8 cellular contexts compared by ENCODE assay signal in the genomic region with DNA sequence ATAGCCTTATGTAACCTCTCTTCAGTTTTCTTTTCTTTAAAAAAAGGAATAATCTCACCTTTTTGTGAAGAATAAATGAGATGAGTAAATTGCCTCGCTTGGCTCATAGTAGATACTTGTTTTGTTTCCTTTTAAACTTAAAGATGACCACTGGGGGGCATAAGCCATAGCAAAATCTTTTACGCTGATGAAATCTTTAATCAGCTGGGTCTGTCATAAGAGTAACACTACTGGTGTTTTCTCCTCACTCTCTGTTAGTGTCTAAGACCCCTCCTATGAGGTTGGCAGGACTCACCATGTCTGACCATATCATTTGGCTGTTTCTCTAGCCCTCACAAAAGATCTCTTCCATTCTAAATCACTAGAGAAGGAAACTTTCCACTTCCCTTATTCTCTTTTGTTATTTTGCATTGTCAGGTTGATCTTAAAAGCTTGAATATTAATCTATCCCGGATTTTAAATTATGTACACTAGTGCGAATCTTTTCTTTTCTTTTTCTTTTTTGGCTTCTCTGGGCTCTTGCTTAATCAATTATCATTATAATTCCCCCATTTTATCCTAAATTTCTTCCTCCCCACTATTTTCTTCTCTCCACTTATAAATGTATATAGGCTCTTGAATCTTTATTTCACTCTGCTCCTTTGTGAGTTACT. TPM values are rescaled to one million over a fixed set of nuclear protein-coding genes. Genes with fewer than 3 reads are reported as not detected.
DNase-seq lines count a peak whose midpoint lies in the region; ATAC-seq, FAIRE-seq and TF ChIP-seq lines count a peak whose summit lies in the region.

No MANE protein-coding gene starts in this region.

- BruUV-seq in Panc1 (replicated peaks; lab: Mats Ljungman, UMichigan), result no TSS peak
- BruUV-seq in endothelial cell of umbilical vein (replicated peaks; lab: Mats Ljungman, UMichigan), result no TSS peak

- H3K27me3 Mint-ChIP-seq in stimulated activated naive B cell treated with anti-CD40 and anti-IgM and Interleukin-4, amounts not matched to agents 10 μg/mL and 1 μg/mL and 100 μg/mL, for 72 hours, result no peaks in the 10 kb centered on the region

- H3K4me1 Mint-ChIP-seq in stimulated activated naive B cell treated with anti-CD40 and anti-IgM and Interleukin-4, amounts not matched to agents 10 μg/mL and 1 μg/mL and 100 μg/mL, for 72 hours, result peaks cover 37 to 61% of the 10 kb centered on the region in 2 donors

- intact Hi-C loops in Panc1 (cut with micrococcal nuclease; ENCODE audit: unreplicated experiment), result no loop called here
- intact Hi-C loops in endothelial cell of umbilical vein (cut with micrococcal nuclease), result no loop called here

- POLR2A ChIA-PET in Panc1 (lab: Charles Lee), result no interaction called here
- POLR2A ChIA-PET in endothelial cell of umbilical vein (lab: Charles Lee), result no interaction called here

- TF ChIP-seq CTCF in GM13977 (IDR thresholded peaks at IDR 0.05; ENCODE audit: extremely low read depth, insufficient read depth, missing control alignments), result peak; percentile 55
- peak; percentile 44; the same call in 1 of the 2 replicates for TF ChIP-seq CTCF in Panc1 (IDR thresholded peaks at IDR 0.05)
- peak in 1 of 2 donors; percentile 14 for TF ChIP-seq CTCF in endothelial cell of umbilical vein (IDR thresholded peaks at IDR 0.05; ENCODE audit: extremely low read depth in 1 of 2, insufficient read depth in 1 of 2, low read depth in 1 of 2, low read length in 2 of 2)

- no peaks in the 10 kb centered on the region for H3K36me3 Mint-ChIP-seq in stimulated activated naive B cell treated with anti-CD40 and anti-IgM and Interleukin-4, amounts not matched to agents 10 μg/mL and 1 μg/mL and 100 μg/mL, for 72 hours

- peak overlapping the region in 1 of 2 donors; percentile 21 for H3K4me3 Mint-ChIP-seq in stimulated activated naive B cell treated with anti-CD40 and anti-IgM and Interleukin-4, amounts not matched to agents 10 μg/mL and 1 μg/mL and 100 μg/mL, for 72 hours

- H3K9me3 ChIP-seq in Panc1 (ENCODE audit: control insufficient read depth, insufficient read depth, low read depth, low read length) (no peaks in the 10 kb centered on the region), endothelial cell of umbilical vein (replicated peaks; ENCODE audit: control insufficient read depth, insufficient read depth, low read length) (no peaks in the 10 kb centered on the region)

- H3K36me3 ChIP-seq in Panc1 (ENCODE audit: control insufficient read depth, insufficient read depth, low read length) (no peaks in the 10 kb centered on the region), endothelial cell of umbilical vein (ENCODE audit: control insufficient read depth in 2 of 2, extremely low read depth in 1 of 2, insufficient read depth in 2 of 2, low read length in 2 of 2) (no peaks in the 10 kb centered on the region)

- DNase-seq in AG08395 (ENCODE audit: low spot score), result peak; percentile 49
- DNase-seq in GM13977 (ENCODE audit: low spot score), result peak; percentile 38
- DNase-seq in Panc1 (ENCODE audit: low read depth, low spot score), result no peak
- no peak for DNase-seq in endothelial cell of umbilical vein (ENCODE audit: low read depth, low spot score)
- no peak for DNase-seq in stimulated activated naive B cell treated with anti-CD40 and anti-IgM and Interleukin-4, amounts not matched to agents 10 μg/mL and 1 μg/mL and 100 μg/mL, for 72 hours
- DNase-seq in GDM1 (lab: John Stamatoyannopoulos, UW), result no peak

- no peak overlapping the region for H3K9ac ChIP-seq in endothelial cell of umbilical vein (replicated peaks; ENCODE audit: extremely low read depth, insufficient read depth, low read length)

- no peaks in the 10 kb centered on the region for H3K9me3 Mint-ChIP-seq in stimulated activated naive B cell treated with anti-CD40 and anti-IgM and Interleukin-4, amounts not matched to agents 10 μg/mL and 1 μg/mL and 100 μg/mL, for 72 hours

- H3K4me1 ChIP-seq in Panc1 (ENCODE audit: control insufficient read depth, insufficient read depth, low read length) (no peaks in the 10 kb centered on the region), endothelial cell of umbilical vein (ENCODE audit: control insufficient read depth, extremely low read depth, insufficient read depth, low read length) (no peaks in the 10 kb centered on the region)

- TF ChIP-seq POLR2A in endothelial cell of umbilical vein (IDR thresholded peaks at IDR 0.05; ENCODE audit: low read depth, low read length), result no peak

- CTCF ChIA-PET in Panc1 (lab: Charles Lee), result interaction anchor here (0.6 kb wide), 2 partner anchors 71 to 234 kb away, joined by 3 to 5 read pairs; no protein-coding TSS in a partner anchor
- CTCF ChIA-PET in endothelial cell of umbilical vein (lab: Charles Lee), result interaction anchor here (0.6 to 2.6 kb wide), 22 partner anchors 8 to 219 kb away, joined by 3 to 13 read pairs (median 3); partner anchors contain the start of genes GAL3ST4, GPC2 and LAMTOR4

- no peaks in the 10 kb centered on the region for H3K79me2 ChIP-seq in endothelial cell of umbilical vein (ENCODE audit: control insufficient read depth, insufficient read depth, low read length)

- in situ Hi-C loops in GM13977 (cut with MboI; ENCODE audit: low pct_unique_long_range_greater_than_20kb, low sequenced_read_pairs, unreplicated experiment) (no loop called here), Panc1 (cut with HindIII; ENCODE audit: low pct_unique_long_range_greater_than_20kb, low sequenced_read_pairs) (no loop called here)

- H3K27me3 ChIP-seq in Panc1 (ENCODE audit: control insufficient read depth, insufficient read depth, low read length) (no peaks in the 10 kb centered on the region), endothelial cell of umbilical vein (ENCODE audit: control insufficient read depth in 2 of 2, insufficient read depth in 2 of 2, low read length in 2 of 2) (peaks cover 3 to 9% of the 10 kb centered on the region in 2 experiments)

- H3K4me3 ChIP-seq in Panc1 (ENCODE audit: low read depth in 2 of 2, low read length in 2 of 2) (no peak overlapping the region), endothelial cell of umbilical vein (replicated peaks in 1 of 3; ENCODE audit: insufficient read depth in 1 of 3, low read depth in 1 of 3, low read length in 3 of 3) (no peak overlapping the region)

- ATAC-seq in Panc1 (peak; percentile 58), HG02642 (IDR thresholded peaks at IDR 0.05; ENCODE audit: poor library complexity, unreplicated experiment) (no peak), HG03460 (IDR thresholded peaks at IDR 0.05; ENCODE audit: unreplicated experiment) (no peak)
- ATAC-seq in stimulated activated naive B cell treated with anti-CD40 and anti-IgM and Interleukin-4, amounts not matched to agents 10 μg/mL and 1 μg/mL and 100 μg/mL, for 72 hours (replicated peaks), result peak; percentile 73 to 76

- H3K27ac Mint-ChIP-seq in stimulated activated naive B cell treated with anti-CD40 and anti-IgM and Interleukin-4, amounts not matched to agents 10 μg/mL and 1 μg/mL and 100 μg/mL, for 72 hours, result peak overlapping the region; percentile 68

- no peak overlapping the region for H3K4me2 ChIP-seq in endothelial cell of umbilical vein (ENCODE audit: insufficient read depth, low read length)

- H2AFZ ChIP-seq in endothelial cell of umbilical vein (ENCODE audit: low read depth, low read length), result no peak overlapping the region

- H4K20me1 ChIP-seq in endothelial cell of umbilical vein (replicated peaks; ENCODE audit: control insufficient read depth, extremely low read depth, insufficient read depth, low read length), result no peaks in the 10 kb centered on the region

- FAIRE-seq in endothelial cell of umbilical vein (lab: Jason Lieb, UNC), result peak; percentile 38

- H3K27ac ChIP-seq in Panc1 (ENCODE audit: low read length), result peak overlapping the region; percentile 45; the same call in 1 of the 2 replicates
- no peak overlapping the region for H3K27ac ChIP-seq in endothelial cell of umbilical vein (ENCODE audit: insufficient read depth, low read depth, low read length)

- no peaks in the 10 kb centered on the region for H3K9me1 ChIP-seq in endothelial cell of umbilical vein (replicated peaks; ENCODE audit: control insufficient read depth, extremely low read depth, insufficient read depth, low read length)

- dilution Hi-C loops in endothelial cell of umbilical vein (cut with MboI; ENCODE audit: extremely low pct_ligation_motif_present, low sequenced_read_pairs), result no loop called here

RNA-seq across cellular contexts. Expression of gene STAG3, which starts 12.5 kb away (rescaled TPM):
- total RNA-seq in Panc1 (2021; ENCODE audit: unreplicated experiment) (1.7 TPM), endothelial cell of umbilical vein (0.55 and 1.4 TPM in 2 replicates)
- 3.8 TPM for polyA plus RNA-seq in Panc1 (2012; ENCODE audit: insufficient read length)
- polyA plus RNA-seq in endothelial cell of umbilical vein, result 0.29 and 0.40 TPM in 2 replicates
- 0.16 and 0.22 TPM in 2 replicates for polyA plus RNA-seq in endothelial cell of umbilical vein (2011; cell fraction: cytosol; rRNA removed)
- 2.5 and 2.7 TPM in 2 replicates for polyA plus RNA-seq in endothelial cell of umbilical vein (2011; cell fraction: nucleus; rRNA removed)
- polyA plus RNA-seq in endothelial cell of umbilical vein (2012), result 3.1 TPM in 2 replicates
- 0.81 and 2.1 TPM in 2 replicates for polyA minus RNA-seq in endothelial cell of umbilical vein
- not detected for polyA minus RNA-seq in endothelial cell of umbilical vein (2011; cell fraction: cytosol; rRNA and poly(A)+ RNA removed)
- polyA minus RNA-seq in endothelial cell of umbilical vein (2011; cell fraction: nucleus; rRNA and poly(A)+ RNA removed), result 1.1 and 1.2 TPM in 2 replicates

RNA-seq across cellular contexts. Expression of gene GPC2, which starts 13.0 kb away (rescaled TPM):
- total RNA-seq in Panc1 (2021; ENCODE audit: unreplicated experiment), result 7.9 TPM
- 6.4 TPM for polyA plus RNA-seq in Panc1 (2012; ENCODE audit: insufficient read length)
- total RNA-seq in endothelial cell of umbilical vein, result 17.5 and 20.9 TPM in 2 replicates
- polyA plus RNA-seq in endothelial cell of umbilical vein, result 9.2 and 10.7 TPM in 2 replicates
- polyA plus RNA-seq in endothelial cell of umbilical vein (2011; cell fraction: cytosol; rRNA removed), result 2.4 and 4.7 TPM in 2 replicates
- polyA plus RNA-seq in endothelial cell of umbilical vein (2011; cell fraction: nucleus; rRNA removed), result 66.7 and 78.9 TPM in 2 replicates
- 8.5 TPM in 2 replicates for polyA plus RNA-seq in endothelial cell of umbilical vein (2012)
- 6.0 and 7.7 TPM in 2 replicates for polyA minus RNA-seq in endothelial cell of umbilical vein
- 0.82 TPM for polyA minus RNA-seq in endothelial cell of umbilical vein (2011; cell fraction: cytosol; rRNA and poly(A)+ RNA removed)
- 18.7 and 20.9 TPM in 2 replicates for polyA minus RNA-seq in endothelial cell of umbilical vein (2011; cell fraction: nucleus; rRNA and poly(A)+ RNA removed)

RNA-seq across cellular contexts. Expression of gene GAL3ST4, which starts 21.8 kb away (rescaled TPM):
- 0.98 TPM for total RNA-seq in Panc1 (2021; ENCODE audit: unreplicated experiment)
- polyA plus RNA-seq in Panc1 (2012; ENCODE audit: insufficient read length), result 1.7 TPM
- total RNA-seq in endothelial cell of umbilical vein, result 6.6 and 7.9 TPM in 2 replicates
- polyA plus RNA-seq in endothelial cell of umbilical vein, result 14.6 and 16.7 TPM in 2 replicates
- 8.5 and 8.6 TPM in 2 replicates for polyA plus RNA-seq in endothelial cell of umbilical vein (2011; cell fraction: cytosol; rRNA removed)
- polyA plus RNA-seq in endothelial cell of umbilical vein (2011; cell fraction: nucleus; rRNA removed), result 13.4 and 13.8 TPM in 2 replicates
- 6.1 and 7.6 TPM in 2 replicates for polyA plus RNA-seq in endothelial cell of umbilical vein (2012)
- 8.4 and 9.6 TPM in 2 replicates for polyA minus RNA-seq in endothelial cell of umbilical vein
- not detected for polyA minus RNA-seq in endothelial cell of umbilical vein (2011; cell fraction: cytosol; rRNA and poly(A)+ RNA removed)
- 2.5 and 3.1 TPM in 2 replicates for polyA minus RNA-seq in endothelial cell of umbilical vein (2011; cell fraction: nucleus; rRNA and poly(A)+ RNA removed)

RNA-seq across cellular contexts. Expression of gene PVRIG, which starts 29.6 kb away (rescaled TPM):
- total RNA-seq in Panc1 (2021; ENCODE audit: unreplicated experiment) (not detected), endothelial cell of umbilical vein (0.80 TPM in 1 of 2 replicates, not detected in the other)
- polyA plus RNA-seq in Panc1 (2012; ENCODE audit: insufficient read length), result not detected
- not detected in 2 replicates for polyA plus RNA-seq in endothelial cell of umbilical vein
- polyA plus RNA-seq in endothelial cell of umbilical vein (2011; cell fraction: cytosol; rRNA removed), result not detected in 2 replicates
- not detected in 2 replicates for polyA plus RNA-seq in endothelial cell of umbilical vein (2011; cell fraction: nucleus; rRNA removed)
- polyA plus RNA-seq in endothelial cell of umbilical vein (2012), result 1.6 and 2.1 TPM in 2 replicates
- polyA minus RNA-seq in endothelial cell of umbilical vein, result not detected in 2 replicates
- not detected for polyA minus RNA-seq in endothelial cell of umbilical vein (2011; cell fraction: cytosol; rRNA and poly(A)+ RNA removed)
- not detected in 2 replicates for polyA minus RNA-seq in endothelial cell of umbilical vein (2011; cell fraction: nucleus; rRNA and poly(A)+ RNA removed)

RNA-seq across cellular contexts. Expression of gene TRAPPC14, which starts 31.7 kb away (rescaled TPM):
- total RNA-seq in Panc1 (2021; ENCODE audit: unreplicated experiment), result 33.2 TPM
- polyA plus RNA-seq in Panc1 (2012; ENCODE audit: insufficient read length), result 24.3 TPM
- total RNA-seq in endothelial cell of umbilical vein, result 23.0 and 24.0 TPM in 2 replicates
- polyA plus RNA-seq in endothelial cell of umbilical vein, result 13.3 and 15.6 TPM in 2 replicates
- 4.8 and 6.4 TPM in 2 replicates for polyA plus RNA-seq in endothelial cell of umbilical vein (2011; cell fraction: cytosol; rRNA removed)
- polyA plus RNA-seq in endothelial cell of umbilical vein (2011; cell fraction: nucleus; rRNA removed), result 33.0 and 43.5 TPM in 2 replicates
- polyA plus RNA-seq in endothelial cell of umbilical vein (2012), result 11.5 and 14.8 TPM in 2 replicates
- polyA minus RNA-seq in endothelial cell of umbilical vein, result 7.4 and 10.9 TPM in 2 replicates
- 2.5 TPM for polyA minus RNA-seq in endothelial cell of umbilical vein (2011; cell fraction: cytosol; rRNA and poly(A)+ RNA removed)
- polyA minus RNA-seq in endothelial cell of umbilical vein (2011; cell fraction: nucleus; rRNA and poly(A)+ RNA removed), result 12.8 and 15.9 TPM in 2 replicates

Comparison
In these comparisons a context has a peak if more than half of its experiments do, and no peak if none do; other contexts are left out.
1. DNase-seq: peak in AG08395 (single experiment) and GM13977 (single experiment); none in Panc1 (single experiment), endothelial cell of umbilical vein (single experiment), stimulated activated naive B cell treated with anti-CD40 and anti-IgM and Interleukin-4, amounts not matched to agents 10 μg/mL and 1 μg/mL and 100 μg/mL, for 72 hours (single experiment) and GDM1 (single experiment).
2. ATAC-seq: peak in Panc1 (single experiment) and stimulated activated naive B cell treated with anti-CD40 and anti-IgM and Interleukin-4, amounts not matched to agents 10 μg/mL and 1 μg/mL and 100 μg/mL, for 72 hours (2 of 2); none in HG02642 (single experiment) and HG03460 (single experiment).